ENCODE assay signal across 10 cellular contexts in the genomic region with DNA sequence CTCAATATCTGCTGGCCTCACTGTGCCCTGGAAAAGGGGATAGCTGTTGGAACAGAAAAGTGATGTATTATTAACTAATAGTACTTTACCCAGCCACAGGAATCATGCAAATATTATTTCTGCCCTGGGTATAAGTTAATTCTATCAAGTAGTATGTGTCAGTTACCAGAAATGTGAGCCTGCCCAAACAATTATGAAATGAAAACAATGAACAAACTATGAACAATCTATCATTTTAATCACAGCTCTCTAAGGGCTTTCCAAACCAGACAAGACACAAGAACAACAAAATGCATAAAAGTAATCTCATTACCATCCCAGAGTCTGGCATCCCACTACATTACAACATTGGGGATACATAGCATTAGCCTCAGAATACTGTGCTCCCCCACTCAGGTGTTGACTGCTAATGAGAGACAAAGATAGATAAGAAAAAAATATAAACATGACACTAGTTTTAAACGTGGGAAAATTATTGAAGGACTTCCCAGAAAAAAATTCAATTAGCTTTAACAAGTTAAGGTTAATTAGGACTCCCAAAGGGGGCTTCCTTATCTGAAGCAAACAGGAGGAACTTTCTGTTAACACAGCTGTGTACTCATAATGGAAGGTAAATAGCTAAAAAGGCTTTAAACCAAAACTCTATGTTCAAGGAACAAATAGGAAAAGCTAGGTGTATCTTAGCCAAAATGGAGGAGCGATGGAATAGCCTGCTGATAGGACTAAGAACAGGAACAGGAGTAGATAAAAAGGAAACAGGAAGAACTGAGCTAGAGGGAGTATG. TPM values are rescaled to one million over a fixed set of nuclear protein-coding genes. Genes with fewer than 3 reads are reported as not detected.
DNase-seq lines count a peak whose midpoint lies in the region; ATAC-seq lines count a peak whose summit lies in the region.
"Had no signal": no experiment of that assay in that cellular context is flagged by ENCODE, and none has a peak within 500 bp of the region (broad histone marks: within the 10 kb centered on the region; RNA-seq: fewer than 3 reads in every experiment).

No MANE protein-coding gene starts in this region.

- no peak for ATAC-seq in activated T-cell treated with anti-CD3 and anti-CD28 coated beads, Interleukin-2, amount 50 U/mL, for 4 hours
- no peak for ATAC-seq in T-helper 17 cell
- no peak for ATAC-seq in stimulated activated naive B cell treated with anti-CD40 and anti-IgM and Interleukin-4, amounts not matched to agents 10 μg/mL and 1 μg/mL and 100 μg/mL, for 72 hours (replicated peaks)
- ATAC-seq in HG03439 (IDR thresholded peaks at IDR 0.05; ENCODE audit: unreplicated experiment) = no peak

- no peaks in the 10 kb centered on the region for H3K9me3 ChIP-seq in T-helper 17 cell (ENCODE audit: control insufficient read depth, low read length, poor library complexity, severe bottlenecking)

- H3K4me1 Mint-ChIP-seq in activated T-cell treated with anti-CD3 and anti-CD28 coated beads, Interleukin-2, amount 50 U/mL, for 4 hours (ENCODE audit: low read depth) = peaks cover 60% of the 10 kb centered on the region
- H3K4me1 Mint-ChIP-seq in T-helper 17 cell = peaks cover 35% of the 10 kb centered on the region
- H3K4me1 Mint-ChIP-seq in stimulated activated naive B cell treated with anti-CD40 and anti-IgM and Interleukin-4, amounts not matched to agents 10 μg/mL and 1 μg/mL and 100 μg/mL, for 72 hours = peaks cover 20 to 41% of the 10 kb centered on the region in 2 donors

- H3K27ac Mint-ChIP-seq in T-helper 17 cell = peak overlapping the region; percentile 86
- H3K27ac Mint-ChIP-seq in stimulated activated naive B cell treated with anti-CD40 and anti-IgM and Interleukin-4, amounts not matched to agents 10 μg/mL and 1 μg/mL and 100 μg/mL, for 72 hours = peak overlapping the region; percentile 53

- peak overlapping the region; percentile 91 for H3K4me3 Mint-ChIP-seq in activated T-cell treated with anti-CD3 and anti-CD28 coated beads, Interleukin-2, amount 50 U/mL, for 4 hours
- H3K4me3 Mint-ChIP-seq in T-helper 17 cell = peak overlapping the region; percentile 87
- peak overlapping the region; percentile 22 to 53 for H3K4me3 Mint-ChIP-seq in stimulated activated naive B cell treated with anti-CD40 and anti-IgM and Interleukin-4, amounts not matched to agents 10 μg/mL and 1 μg/mL and 100 μg/mL, for 72 hours

- DNase-seq in activated T-cell treated with anti-CD3 and anti-CD28 coated beads, Interleukin-2, amount 50 U/mL, for 4 hours = no peak
- no peak for DNase-seq in activated T-cell treated with anti-CD3 and anti-CD28 coated beads, Interleukin-2, amount 50 U/mL, for 48 hours
- DNase-seq in T-helper 17 cell (no peak), epithelial cell of prostate (ENCODE audit: low read depth, low spot score) (no peak), NCI-H774 (lab: John Stamatoyannopoulos, UW) (no peak), hippocampal formation (lab: John Stamatoyannopoulos, UW) (no peak)
- no peak for DNase-seq in stimulated activated naive B cell treated with anti-CD40 and anti-IgM and Interleukin-4, amounts not matched to agents 10 μg/mL and 1 μg/mL and 100 μg/mL, for 72 hours
- DNase-seq: NCI-H2171 had no signal

- H3K27ac ChIP-seq in epithelial cell of prostate = peak overlapping the region; percentile 77
- H3K27ac ChIP-seq: coronary artery had no signal

- H3K9me3 Mint-ChIP-seq in activated T-cell treated with anti-CD3 and anti-CD28 coated beads, Interleukin-2, amount 50 U/mL, for 4 hours = no peaks in the 10 kb centered on the region
- no peaks in the 10 kb centered on the region for H3K9me3 Mint-ChIP-seq in stimulated activated naive B cell treated with anti-CD40 and anti-IgM and Interleukin-4, amounts not matched to agents 10 μg/mL and 1 μg/mL and 100 μg/mL, for 72 hours

- H3K36me3 Mint-ChIP-seq in activated T-cell treated with anti-CD3 and anti-CD28 coated beads, Interleukin-2, amount 50 U/mL, for 4 hours (ENCODE audit: insufficient read depth) = peaks cover 30% of the 10 kb centered on the region
- peaks cover 2% of the 10 kb centered on the region for H3K36me3 Mint-ChIP-seq in T-helper 17 cell (ENCODE audit: low read depth)
- H3K36me3 Mint-ChIP-seq in stimulated activated naive B cell treated with anti-CD40 and anti-IgM and Interleukin-4, amounts not matched to agents 10 μg/mL and 1 μg/mL and 100 μg/mL, for 72 hours = peaks cover 18 to 22% of the 10 kb centered on the region in 2 donors

- H3K27me3 Mint-ChIP-seq in activated T-cell treated with anti-CD3 and anti-CD28 coated beads, Interleukin-2, amount 50 U/mL, for 4 hours (ENCODE audit: low read depth) = no peaks in the 10 kb centered on the region
- H3K27me3 Mint-ChIP-seq in T-helper 17 cell = no peaks in the 10 kb centered on the region
- no peaks in the 10 kb centered on the region for H3K27me3 Mint-ChIP-seq in stimulated activated naive B cell treated with anti-CD40 and anti-IgM and Interleukin-4, amounts not matched to agents 10 μg/mL and 1 μg/mL and 100 μg/mL, for 72 hours

RNA-seq across cellular contexts. Expression of a gene that starts 3.3 kb away (rescaled TPM):
- total RNA-seq in activated T-cell treated with anti-CD3 and anti-CD28 coated beads, Interleukin-2, amount 50 U/mL, for 4 hours = 10 to 100 TPM; 25.1 to 33.6 (median 28.0) TPM
- 10 to 100 TPM; 55.0 to 61.6 TPM for total RNA-seq in T-helper 17 cell

RNA-seq across cellular contexts. Expression of a gene that starts 41.6 kb away (rescaled TPM):
- 1 to 10 TPM; 7.8 to 8.5 (median 7.8) TPM for total RNA-seq in activated T-cell treated with anti-CD3 and anti-CD28 coated beads, Interleukin-2, amount 50 U/mL, for 4 hours
- 1 to 10 TPM; 4.6 to 5.1 TPM for total RNA-seq in T-helper 17 cell

Comparison
In these comparisons a context has a peak if more than half of its experiments do, and no peak if none do; other contexts are left out.
1. H3K4me3 Mint-ChIP-seq: peak in every context shown above with its lines; median percentile 91 in activated T-cell treated with anti-CD3 and anti-CD28 coated beads, Interleukin-2, amount 50 U/mL, for 4 hours; 87 in T-helper 17 cell; 38 in stimulated activated naive B cell treated with anti-CD40 and anti-IgM and Interleukin-4, amounts not matched to agents 10 μg/mL and 1 μg/mL and 100 μg/mL, for 72 hours.